Comparison of ENCODE assay signal across 19 cellular contexts in genomic region chr2:171490577-171490976, GRCh38. TPM values are rescaled to one million over a fixed set of nuclear protein-coding genes. Genes with fewer than 3 reads are reported as not detected.
DNase-seq lines count a peak whose midpoint lies in the region; ATAC-seq and TF ChIP-seq lines count a peak whose summit lies in the region.
"Had no signal": no experiment of that assay in that cellular context is flagged by ENCODE, and none has a peak within 500 bp of the region (broad histone marks: within the 10 kb centered on the region; RNA-seq: fewer than 3 reads in every experiment).

No MANE protein-coding gene starts in this region.

- peak; percentile 44 to 61 for DNase-seq in Caco-2
- DNase-seq in RWPE2 (ENCODE audit: low spot score): no peak
- DNase-seq in hepatocyte (ENCODE audit: low spot score): peak; percentile 9
- DNase-seq in MV-4-11 (lab: John Stamatoyannopoulos, UW): no peak
- no peak for DNase-seq in H4 (ENCODE audit: low spot score)
- no peak for DNase-seq in activated naive CD4-positive, alpha-beta T cell treated with anti-CD3 and anti-CD28 coated beads, Interleukin-2, amount 50 U/mL, for 16 hours
- DNase-seq in activated CD4-positive, alpha-beta T cell treated with anti-CD3 and anti-CD28 coated beads, Interleukin-2, amount 10 ng/mL, durations not matched to agents 7 days and 5 days: no peak
- DNase-seq: CD4-positive, alpha-beta T cell; DMS153; EL; NCI-H187; NCI-H2107; NCI-H526; Right ventricle myocardium superior had no signal

- H3K36me3 Mint-ChIP-seq in Caco-2 (ENCODE audit: insufficient read depth, unreplicated experiment): peaks cover 6% of the 10 kb centered on the region
- peaks cover 9% of the 10 kb centered on the region for H3K36me3 Mint-ChIP-seq in activated CD4-positive, alpha-beta T cell treated with anti-CD3 and anti-CD28 coated beads, Interleukin-2, amount 10 ng/mL, durations not matched to agents 7 days and 5 days (ENCODE audit: low read depth)

- intact Hi-C loops in Caco-2 (cut with micrococcal nuclease; ENCODE audit: unreplicated experiment): no loop called here

- H3K4me1 ChIP-seq in Caco-2: peaks cover 4% of the 10 kb centered on the region
- H3K4me1 ChIP-seq in RWPE2 (ENCODE audit: insufficient read depth, poor library complexity, severe bottlenecking): no peaks in the 10 kb centered on the region
- no peaks in the 10 kb centered on the region for H3K4me1 ChIP-seq in hepatocyte (ENCODE audit: insufficient read depth)
- H3K4me1 ChIP-seq in mucosa of rectum (ENCODE audit: control insufficient read depth in 2 of 2, insufficient read depth in 2 of 2, low read length in 2 of 2): peaks cover 0 to 19% of the 10 kb centered on the region in 2 donors
- H3K4me1 ChIP-seq: A549 had no signal

- no peaks in the 10 kb centered on the region for H3K27me3 Mint-ChIP-seq in Caco-2 (ENCODE audit: insufficient read depth, unreplicated experiment)
- H3K27me3 Mint-ChIP-seq in activated CD4-positive, alpha-beta T cell treated with anti-CD3 and anti-CD28 coated beads, Interleukin-2, amount 10 ng/mL, durations not matched to agents 7 days and 5 days: no peaks in the 10 kb centered on the region
- H3K27me3 Mint-ChIP-seq: CD4-positive, alpha-beta T cell had no signal

- no peaks in the 10 kb centered on the region for H3K9me2 ChIP-seq in hepatocyte (replicated peaks; ENCODE audit: insufficient read depth)

- no peak for TF ChIP-seq CTCF in Caco-2 (IDR thresholded peaks at IDR 0.05; ENCODE audit: insufficient read depth in 1 of 2, low read depth in 1 of 2, low read length in 1 of 2, severe bottlenecking in 1 of 2, unreplicated experiment in 1 of 2)
- no peak for TF ChIP-seq CTCF in RWPE2 (IDR thresholded peaks at IDR 0.05; ENCODE audit: poor library complexity, severe bottlenecking)
- no peak for TF ChIP-seq CTCF in hepatocyte (IDR thresholded peaks at IDR 0.05; ENCODE audit: poor library complexity)

- 90% methylated on average over 2 of the region's 2 CpGs for WGBS in hepatocyte (ENCODE audit: low lambda C conversion rate, missing lambda C conversion rate)

- H3K36me3 ChIP-seq in Caco-2 (ENCODE audit: control insufficient read depth, insufficient read depth, low read length): no peaks in the 10 kb centered on the region
- H3K36me3 ChIP-seq in RWPE2 (ENCODE audit: low read depth): no peaks in the 10 kb centered on the region; the same call in 1 of the 2 replicates
- no peaks in the 10 kb centered on the region for H3K36me3 ChIP-seq in hepatocyte (replicated peaks; ENCODE audit: insufficient read depth, low read depth)
- H3K36me3 ChIP-seq in mucosa of rectum (ENCODE audit: control insufficient read depth in 2 of 2, insufficient read depth in 2 of 2, low read length in 2 of 2): no peaks in the 10 kb centered on the region

- ATAC-seq in RWPE2 (ENCODE audit: low read depth): peak; percentile 65
- ATAC-seq: HCT116, Panc1 had no signal

- H3K4me2 ChIP-seq in hepatocyte: no peak overlapping the region
- H3K4me2 ChIP-seq: A549, GM23338 had no signal

- H3K9me3 ChIP-seq in Caco-2: no peaks in the 10 kb centered on the region
- no peaks in the 10 kb centered on the region for H3K9me3 ChIP-seq in RWPE2 (ENCODE audit: severe bottlenecking)
- H3K9me3 ChIP-seq in hepatocyte (ENCODE audit: low read depth): no peaks in the 10 kb centered on the region
- no peaks in the 10 kb centered on the region for H3K9me3 ChIP-seq in mucosa of rectum (ENCODE audit: control insufficient read depth in 2 of 2, low read length in 2 of 2)
- H3K9me3 ChIP-seq: A549 had no signal

- peak overlapping the region; percentile 65 for H3K27ac Mint-ChIP-seq in Caco-2 (ENCODE audit: unreplicated experiment)
- no peak overlapping the region for H3K27ac Mint-ChIP-seq in activated CD4-positive, alpha-beta T cell treated with anti-CD3 and anti-CD28 coated beads, Interleukin-2, amount 10 ng/mL, durations not matched to agents 7 days and 5 days
- H3K27ac Mint-ChIP-seq: CD4-positive, alpha-beta T cell had no signal

- H3K4me1 Mint-ChIP-seq in Caco-2 (ENCODE audit: low read depth, unreplicated experiment): no peaks in the 10 kb centered on the region
- no peaks in the 10 kb centered on the region for H3K4me1 Mint-ChIP-seq in activated CD4-positive, alpha-beta T cell treated with anti-CD3 and anti-CD28 coated beads, Interleukin-2, amount 10 ng/mL, durations not matched to agents 7 days and 5 days

- no peaks in the 10 kb centered on the region for H3K79me2 ChIP-seq in hepatocyte

- peak overlapping the region; percentile 6 for H3K27ac ChIP-seq in RWPE2 (ENCODE audit: poor library complexity, severe bottlenecking)
- no peak overlapping the region for H3K27ac ChIP-seq in hepatocyte
- peak overlapping the region; percentile 35 to 40 for H3K27ac ChIP-seq in mucosa of rectum (ENCODE audit: low read depth in 2 of 2, low read length in 2 of 2)
- H3K27ac ChIP-seq: A549 had no signal

- H3K9me3 Mint-ChIP-seq in Caco-2 (ENCODE audit: unreplicated experiment): no peaks in the 10 kb centered on the region
- H3K9me3 Mint-ChIP-seq in activated CD4-positive, alpha-beta T cell treated with anti-CD3 and anti-CD28 coated beads, Interleukin-2, amount 10 ng/mL, durations not matched to agents 7 days and 5 days: peaks cover 10% of the 10 kb centered on the region
- H3K9me3 Mint-ChIP-seq: CD4-positive, alpha-beta T cell; GM23338 had no signal

- no peak overlapping the region for H3K4me3 Mint-ChIP-seq in Caco-2 (ENCODE audit: unreplicated experiment)
- H3K4me3 Mint-ChIP-seq in activated CD4-positive, alpha-beta T cell treated with anti-CD3 and anti-CD28 coated beads, Interleukin-2, amount 10 ng/mL, durations not matched to agents 7 days and 5 days: no peak overlapping the region
- H3K4me3 Mint-ChIP-seq: CD4-positive, alpha-beta T cell; GM23338 had no signal

- no peak overlapping the region for H3K4me3 ChIP-seq in Caco-2 (ENCODE audit: low read depth, low read length)
- H3K4me3 ChIP-seq in RWPE2 (ENCODE audit: severe bottlenecking): no peak overlapping the region
- H3K4me3 ChIP-seq in hepatocyte: no peak overlapping the region
- no peak overlapping the region for H3K4me3 ChIP-seq in mucosa of rectum (ENCODE audit: low read length in 2 of 2)
- H3K4me3 ChIP-seq: A549, GM23338 had no signal

- H3K27me3 ChIP-seq in Caco-2 (replicated peaks; ENCODE audit: control insufficient read depth, insufficient read depth, low read length) (no peaks in the 10 kb centered on the region), RWPE2 (ENCODE audit: insufficient read depth, poor library complexity, severe bottlenecking) (no peaks in the 10 kb centered on the region), hepatocyte (no peaks in the 10 kb centered on the region), mucosa of rectum (ENCODE audit: control insufficient read depth in 2 of 2, insufficient read depth in 2 of 2, low read length in 2 of 2) (no peaks in the 10 kb centered on the region)

- H2AFZ ChIP-seq in hepatocyte: no peak overlapping the region
- H2AFZ ChIP-seq: GM23338 had no signal

- H3K9ac ChIP-seq in mucosa of rectum (ENCODE audit: low read depth in 1 of 2, low read length in 2 of 2): no peak overlapping the region

- CTCF ChIA-PET in Caco-2 (lab: Charles Lee): no interaction called here
- CTCF ChIA-PET in activated CD4-positive, alpha-beta T cell treated with anti-CD3 and anti-CD28 coated beads, Interleukin-2, amount 10 ng/mL, durations not matched to agents 7 days and 5 days (lab: Charles Lee): no interaction called here

- no TSS peak for BruUV-seq in Caco-2 (replicated peaks; lab: Mats Ljungman, UMichigan)

- POLR2A ChIA-PET in Caco-2 (lab: Charles Lee): no interaction called here
- POLR2A ChIA-PET in activated CD4-positive, alpha-beta T cell treated with anti-CD3 and anti-CD28 coated beads, Interleukin-2, amount 10 ng/mL, durations not matched to agents 7 days and 5 days (lab: Charles Lee): no interaction called here

- no peaks in the 10 kb centered on the region for H4K20me1 ChIP-seq in hepatocyte (ENCODE audit: insufficient read depth, poor library complexity, severe bottlenecking)

RNA-seq across cellular contexts. Expression of gene CYBRD1, which starts 31.7 kb away (rescaled TPM):
- 6.5 and 9.7 TPM in 2 replicates for total RNA-seq in Caco-2 (2022)
- 66.1 and 66.4 TPM in 2 replicates for total RNA-seq in hepatocyte
- 42.4 and 46.0 TPM in 2 replicates for polyA plus RNA-seq in hepatocyte
- total RNA-seq in H4 (2014; rRNA removed; shearing (Covaris generic)): 38.0 and 39.3 TPM in 2 replicates
- total RNA-seq in activated CD4-positive, alpha-beta T cell treated with anti-CD3 and anti-CD28 coated beads, Interleukin-2, amount 10 ng/mL, durations not matched to agents 7 days and 5 days: under 1 TPM; 0.31 to 0.45 TPM

RNA-seq across cellular contexts. Expression of gene DCAF17, which starts 56.6 kb away (rescaled TPM):
- 20.8 and 22.7 TPM in 2 replicates for total RNA-seq in Caco-2 (2022)
- total RNA-seq in hepatocyte: 12.0 and 14.2 TPM in 2 replicates
- polyA plus RNA-seq in hepatocyte: 2.7 and 6.1 TPM in 2 replicates
- 11.0 and 11.4 TPM in 2 replicates for total RNA-seq in H4 (2014; rRNA removed; shearing (Covaris generic))
- total RNA-seq in activated CD4-positive, alpha-beta T cell treated with anti-CD3 and anti-CD28 coated beads, Interleukin-2, amount 10 ng/mL, durations not matched to agents 7 days and 5 days: 10 to 100 TPM; 15.8 to 19.0 TPM

RNA-seq across cellular contexts. Expression of gene METTL8, which starts 56.8 kb away (rescaled TPM):
- total RNA-seq in Caco-2 (2022) (25.7 and 28.5 TPM in 2 replicates), hepatocyte (30.5 and 31.9 TPM in 2 replicates)
- polyA plus RNA-seq in hepatocyte: 15.2 and 16.8 TPM in 2 replicates
- total RNA-seq in H4 (2014; rRNA removed; shearing (Covaris generic)): 18.0 and 22.0 TPM in 2 replicates
- 10 to 100 TPM; 20.0 to 21.8 TPM for total RNA-seq in activated CD4-positive, alpha-beta T cell treated with anti-CD3 and anti-CD28 coated beads, Interleukin-2, amount 10 ng/mL, durations not matched to agents 7 days and 5 days

Comparison
In these comparisons a context has a peak if more than half of its experiments do, and no peak if none do; other contexts are left out.
1. DNase-seq: peak in Caco-2 (2 of 2) and hepatocyte (single experiment); none in RWPE2 (single experiment), MV-4-11 (single experiment), H4 (single experiment), activated naive CD4-positive, alpha-beta T cell treated with anti-CD3 and anti-CD28 coated beads, Interleukin-2, amount 50 U/mL, for 16 hours (single experiment) and activated CD4-positive, alpha-beta T cell treated with anti-CD3 and anti-CD28 coated beads, Interleukin-2, amount 10 ng/mL, durations not matched to agents 7 days and 5 days (single experiment).